ENCODE assay signal across 13 cellular contexts in the genomic region with DNA sequence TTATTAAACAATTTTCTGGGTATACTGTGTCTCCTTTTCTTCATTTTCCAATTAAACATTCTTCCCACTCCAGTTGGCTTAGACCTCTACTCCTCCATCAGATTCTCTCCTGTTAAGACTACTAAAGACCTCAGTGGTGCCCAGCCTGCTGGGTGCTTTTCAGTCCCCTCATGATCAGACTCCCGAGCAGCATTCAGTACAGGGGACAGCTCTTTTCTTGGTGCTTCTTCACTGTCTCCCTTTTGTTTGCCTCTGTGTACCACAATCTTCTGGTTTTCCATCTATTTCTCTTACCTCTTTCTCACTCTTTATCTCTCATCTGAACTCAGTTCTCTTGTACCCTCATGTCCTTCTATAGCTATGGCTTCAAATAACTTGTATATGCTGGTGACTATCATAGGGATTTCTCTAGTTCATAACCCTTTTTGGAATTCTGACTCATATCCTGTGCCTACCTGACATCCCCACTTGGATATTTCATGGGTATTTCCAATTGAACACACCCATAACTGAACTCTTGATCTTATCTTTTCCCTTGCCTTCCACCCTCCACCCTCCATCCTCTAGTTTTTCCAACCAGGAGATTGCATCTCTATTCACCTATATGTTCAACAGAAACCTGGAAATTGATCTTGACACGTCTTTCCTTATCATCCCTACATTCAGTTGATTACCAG. TPM values are rescaled to one million over a fixed set of nuclear protein-coding genes. Genes with fewer than 3 reads are reported as not detected.
DNase-seq lines count a peak whose midpoint lies in the region; ATAC-seq and TF ChIP-seq lines count a peak whose summit lies in the region.
"Had no signal": no experiment of that assay in that cellular context is flagged by ENCODE, and none has a peak within 500 bp of the region (broad histone marks: within the 10 kb centered on the region; RNA-seq: fewer than 3 reads in every experiment).

No MANE protein-coding gene starts in this region.

- H3K27ac ChIP-seq in ascending aorta (peak overlapping the region; percentile 62), aorta (ENCODE audit: low read depth in 1 of 2, low read length in 2 of 2) (peak overlapping the region in 1 of 2 donors; percentile 47)

- H3K27me3 ChIP-seq in ascending aorta (no peaks in the 10 kb centered on the region), aorta (ENCODE audit: control insufficient read depth in 1 of 2, insufficient read depth in 2 of 2, low read length in 1 of 2) (no peaks in the 10 kb centered on the region)
- H3K27me3 ChIP-seq: spleen had no signal

- peak; percentile 54; the same call in 1 of the 2 replicates for TF ChIP-seq EP300 in Ishikawa (IDR thresholded peaks at IDR 0.05; ENCODE audit: borderline replicate concordance)

- 0 to 38% methylated on average over 2 of the region's 2 CpGs for WGBS in aorta, 2 donors

- intact Hi-C loops in ascending aorta (cut with DNase I): loop anchor here (5.0 kb wide), 1 partner anchor 61 kb away; no protein-coding TSS in a partner anchor
- intact Hi-C loops in aorta (cut with DNase I): no loop called here

- H3K27ac Mint-ChIP-seq in nephron progenitor cell: peak overlapping the region; percentile 0

- TF ChIP-seq RAD21 in Ishikawa (IDR thresholded peaks at IDR 0.05; ENCODE audit: low read depth): no peak

- H3K9me3 Mint-ChIP-seq in nephron progenitor cell: no peaks in the 10 kb centered on the region

- no peaks in the 10 kb centered on the region for H3K27me3 Mint-ChIP-seq in nephron progenitor cell (ENCODE audit: low read depth, poor library complexity)

- ATAC-seq in GM18502 (IDR thresholded peaks at IDR 0.05; ENCODE audit: poor library complexity, unreplicated experiment) (no peak), aorta (ENCODE audit: low FRiP score) (no peak)

- TF ChIP-seq CTCF in ascending aorta (IDR thresholded peaks at IDR 0.05) (no peak), nephron progenitor cell (IDR thresholded peaks at IDR 0.05) (no peak)

- peaks cover 56% of the 10 kb centered on the region for H3K36me3 Mint-ChIP-seq in nephron progenitor cell (ENCODE audit: low read depth)

- H3K4me3 ChIP-seq in ascending aorta: no peak overlapping the region
- no peak overlapping the region for H3K4me3 ChIP-seq in aorta (ENCODE audit: low read length in 2 of 2)
- H3K4me3 ChIP-seq: spleen had no signal

- H3K4me1 ChIP-seq in ascending aorta (peaks cover 0 to 26% of the 10 kb centered on the region in 2 donors), aorta (ENCODE audit: control insufficient read depth in 1 of 2, insufficient read depth in 2 of 2, low read length in 2 of 2) (peaks cover 4 to 9% of the 10 kb centered on the region in 2 donors)
- H3K4me1 ChIP-seq: spleen had no signal

- no peaks in the 10 kb centered on the region for H3K9me3 ChIP-seq in ascending aorta
- no peaks in the 10 kb centered on the region for H3K9me3 ChIP-seq in aorta (ENCODE audit: control insufficient read depth, low read length)
- H3K9me3 ChIP-seq: spleen had no signal

- H3K4me3 Mint-ChIP-seq in nephron progenitor cell: no peak overlapping the region

- H3K36me3 ChIP-seq in ascending aorta (peaks cover 19 to 35% of the 10 kb centered on the region in 2 donors), aorta (ENCODE audit: control insufficient read depth in 1 of 2, insufficient read depth in 2 of 2, low read length in 1 of 2) (peaks cover 0 to 4% of the 10 kb centered on the region in 2 donors)

- no peaks in the 10 kb centered on the region for H3K4me1 Mint-ChIP-seq in nephron progenitor cell

- DNase-seq in EH (ENCODE audit: low read depth) (peak; percentile 43), ascending aorta (ENCODE audit: low spot score in 2 of 2) (no peak), nephron progenitor cell (no peak), DMS114 treated with DMSO at 0.1 percent for 48 hours (lab: John Stamatoyannopoulos, UW; ENCODE audit: unreplicated experiment) (no peak), aorta (no peak), GM03348 (ENCODE audit: low spot score) (no peak)
- DNase-seq: activated CD8-positive, alpha-beta memory T cell treated with anti-CD3 and anti-CD28 coated beads for 24 hours; NCI-H1694; NCI-H446; spleen; stimulated activated naive CD4-positive, alpha-beta T cell treated with Interleukin-2 at 50 U/mL for 16 hours had no signal

TF ChIP-seq in Ishikawa, 13 proteins besides CTCF, POLR2A, EP300 and RAD21:
- TF ChIP-seq, protein P1, sequence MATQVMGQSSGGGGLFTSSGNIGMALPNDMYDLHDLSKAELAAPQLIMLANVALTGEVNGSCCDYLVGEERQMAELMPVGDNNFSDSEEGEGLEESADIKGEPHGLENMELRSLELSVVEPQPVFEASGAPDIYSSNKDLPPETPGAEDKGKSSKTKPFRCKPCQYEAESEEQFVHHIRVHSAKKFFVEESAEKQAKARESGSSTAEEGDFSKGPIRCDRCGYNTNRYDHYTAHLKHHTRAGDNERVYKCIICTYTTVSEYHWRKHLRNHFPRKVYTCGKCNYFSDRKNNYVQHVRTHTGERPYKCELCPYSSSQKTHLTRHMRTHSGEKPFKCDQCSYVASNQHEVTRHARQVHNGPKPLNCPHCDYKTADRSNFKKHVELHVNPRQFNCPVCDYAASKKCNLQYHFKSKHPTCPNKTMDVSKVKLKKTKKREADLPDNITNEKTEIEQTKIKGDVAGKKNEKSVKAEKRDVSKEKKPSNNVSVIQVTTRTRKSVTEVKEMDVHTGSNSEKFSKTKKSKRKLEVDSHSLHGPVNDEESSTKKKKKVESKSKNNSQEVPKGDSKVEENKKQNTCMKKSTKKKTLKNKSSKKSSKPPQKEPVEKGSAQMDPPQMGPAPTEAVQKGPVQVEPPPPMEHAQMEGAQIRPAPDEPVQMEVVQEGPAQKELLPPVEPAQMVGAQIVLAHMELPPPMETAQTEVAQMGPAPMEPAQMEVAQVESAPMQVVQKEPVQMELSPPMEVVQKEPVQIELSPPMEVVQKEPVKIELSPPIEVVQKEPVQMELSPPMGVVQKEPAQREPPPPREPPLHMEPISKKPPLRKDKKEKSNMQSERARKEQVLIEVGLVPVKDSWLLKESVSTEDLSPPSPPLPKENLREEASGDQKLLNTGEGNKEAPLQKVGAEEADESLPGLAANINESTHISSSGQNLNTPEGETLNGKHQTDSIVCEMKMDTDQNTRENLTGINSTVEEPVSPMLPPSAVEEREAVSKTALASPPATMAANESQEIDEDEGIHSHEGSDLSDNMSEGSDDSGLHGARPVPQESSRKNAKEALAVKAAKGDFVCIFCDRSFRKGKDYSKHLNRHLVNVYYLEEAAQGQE (IDR thresholded peaks at IDR 0.05; ENCODE audit: low read depth): peak; percentile 59; the same call in 1 of the 2 replicates
- TF ChIP-seq TAF1 (IDR thresholded peaks at IDR 0.05; ENCODE audit: low read depth) (no peak), YY1 (IDR thresholded peaks at IDR 0.05; ENCODE audit: low read depth) (no peak), MAX (IDR thresholded peaks at IDR 0.05) (no peak), USF1 (IDR thresholded peaks at IDR 0.05) (no peak), CREB1 (IDR thresholded peaks at IDR 0.05; ENCODE audit: low read depth) (no peak), FOXM1 (IDR thresholded peaks at IDR 0.05; ENCODE audit: borderline replicate concordance, low read depth) (no peak), NFIC (IDR thresholded peaks at IDR 0.05) (no peak), TEAD4 (IDR thresholded peaks at IDR 0.05) (peak; percentile 44)

RNA-seq across cellular contexts. Expression of gene ABHD10, which starts 55.6 kb away (rescaled TPM):
- total RNA-seq in ascending aorta (18.6 TPM), aorta (10 to 100 TPM; 14.1 to 21.6 TPM)
- 10 to 100 TPM in 1 of 2 donors, 1 to 10 TPM in 1; 8.6 to 11.7 TPM for polyA plus RNA-seq in aorta
